Comparison of ENCODE assay signal across 25 cellular contexts in the genomic region with DNA sequence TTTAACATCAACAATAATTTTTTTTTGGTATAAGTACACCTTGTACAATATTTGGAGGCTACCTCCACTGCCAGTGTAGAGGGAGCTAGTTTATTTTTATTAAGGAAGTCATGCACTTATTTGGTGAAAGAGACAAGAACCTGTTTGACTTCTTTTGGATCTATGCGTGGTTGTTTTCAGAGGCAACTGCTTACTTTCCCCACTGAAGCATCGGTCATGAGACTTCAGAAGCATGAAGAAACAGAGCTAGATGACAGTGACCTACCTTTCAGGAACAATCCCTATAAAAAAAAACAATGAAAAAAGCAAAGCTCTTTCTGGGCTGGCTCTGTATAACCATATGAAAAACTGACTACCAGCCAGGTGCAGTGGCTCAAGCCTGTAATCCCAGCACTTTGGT.
"Had no signal": no experiment of that assay in that cellular context is flagged by ENCODE, and none has a peak within 500 bp of the region (broad histone marks: within the 10 kb centered on the region; RNA-seq: fewer than 3 reads in every experiment).

No MANE protein-coding gene starts in this region.

- H3K27ac ChIP-seq: cardiac muscle cell, gastrocnemius medialis, left lung, neural progenitor cell, ovary, transverse colon had no signal

- H3K27me3 ChIP-seq: cardiac muscle cell, esophagus muscularis mucosa, gastrocnemius medialis, left lung, neural progenitor cell, ovary, transverse colon had no signal

- H3K9me3 ChIP-seq: esophagus muscularis mucosa, gastrocnemius medialis, left lung, ovary, transverse colon had no signal

- H3K4me3 Mint-ChIP-seq: activated CD4-positive, alpha-beta memory T cell treated with anti-CD3 and anti-CD28 coated beads, Interleukin-2, amount 10 ng/mL, durations not matched to agents 7 days and 5 days; activated CD4-positive, alpha-beta T cell treated with anti-CD3 and anti-CD28 coated beads, Interleukin-2, amount 10 ng/mL, durations not matched to agents 24 days and 14 days; activated naive CD4-positive, alpha-beta T cell treated with anti-CD3 and anti-CD28 coated beads, Interleukin-2, amount 10 ng/mL, durations not matched to agents 7 days and 5 days; dendritic cell treated with granulocyte-macrophage colony-stimulating factor and Interleukin-4, amounts not matched to agents 40 ng/mL and 50 ng/mL, for 4 days; naive thymus-derived CD4-positive, alpha-beta T cell; neural progenitor cell; stimulated activated effector memory CD8-positive, alpha-beta T cell treated with anti-CD3 and anti-CD28 coated beads, Interleukin-12 subunit alpha, Interleukin-12 subunit beta, amount 100 ng/mL, for 72 hours; stimulated activated naive CD8-positive, alpha-beta T cell treated with anti-CD3 and anti-CD28 coated beads, Interleukin-15, amount 100 ng/mL, for 72 hours had no signal

- ATAC-seq: activated CD4-positive, CD25-positive, alpha-beta regulatory T cell treated with anti-CD3 and anti-CD28 coated beads, Interleukin-2, amount 50 U/mL, for 24 hours; gastrocnemius medialis; left lung; naive thymus-derived CD4-positive, alpha-beta T cell; right cardiac atrium; stimulated activated effector memory CD8-positive, alpha-beta T cell treated with anti-CD3 and anti-CD28 coated beads, Interleukin-12 subunit alpha, Interleukin-12 subunit beta, amount 100 ng/mL, for 72 hours; stimulated activated naive CD8-positive, alpha-beta T cell treated with anti-CD3 and anti-CD28 coated beads, Interleukin-15, amount 100 ng/mL, for 72 hours had no signal

- H3K9me3 Mint-ChIP-seq: activated CD4-positive, alpha-beta memory T cell treated with anti-CD3 and anti-CD28 coated beads, Interleukin-2, amount 10 ng/mL, durations not matched to agents 7 days and 5 days; activated CD4-positive, alpha-beta T cell treated with anti-CD3 and anti-CD28 coated beads, Interleukin-2, amount 10 ng/mL, durations not matched to agents 24 days and 14 days; activated naive CD4-positive, alpha-beta T cell treated with anti-CD3 and anti-CD28 coated beads, Interleukin-2, amount 10 ng/mL, durations not matched to agents 7 days and 5 days; dendritic cell treated with granulocyte-macrophage colony-stimulating factor and Interleukin-4, amounts not matched to agents 40 ng/mL and 50 ng/mL, for 4 days; neural progenitor cell; stimulated activated effector memory CD8-positive, alpha-beta T cell treated with anti-CD3 and anti-CD28 coated beads, Interleukin-12 subunit alpha, Interleukin-12 subunit beta, amount 100 ng/mL, for 72 hours; stimulated activated naive CD8-positive, alpha-beta T cell treated with anti-CD3 and anti-CD28 coated beads, Interleukin-15, amount 100 ng/mL, for 72 hours had no signal

- H3K27ac Mint-ChIP-seq: activated CD4-positive, alpha-beta memory T cell treated with anti-CD3 and anti-CD28 coated beads, Interleukin-2, amount 10 ng/mL, durations not matched to agents 7 days and 5 days; activated CD4-positive, alpha-beta T cell treated with anti-CD3 and anti-CD28 coated beads, Interleukin-2, amount 10 ng/mL, durations not matched to agents 24 days and 14 days; activated naive CD4-positive, alpha-beta T cell treated with anti-CD3 and anti-CD28 coated beads, Interleukin-2, amount 10 ng/mL, durations not matched to agents 7 days and 5 days; dendritic cell treated with granulocyte-macrophage colony-stimulating factor and Interleukin-4, amounts not matched to agents 40 ng/mL and 50 ng/mL, for 4 days; naive thymus-derived CD4-positive, alpha-beta T cell; neural progenitor cell; stimulated activated effector memory CD8-positive, alpha-beta T cell treated with anti-CD3 and anti-CD28 coated beads, Interleukin-12 subunit alpha, Interleukin-12 subunit beta, amount 100 ng/mL, for 72 hours; stimulated activated naive CD8-positive, alpha-beta T cell treated with anti-CD3 and anti-CD28 coated beads, Interleukin-15, amount 100 ng/mL, for 72 hours had no signal

- H3K4me1 ChIP-seq: esophagus muscularis mucosa, gastrocnemius medialis, left lung, neural progenitor cell, transverse colon had no signal

- H3K36me3 Mint-ChIP-seq: activated naive CD4-positive, alpha-beta T cell treated with anti-CD3 and anti-CD28 coated beads, Interleukin-2, amount 10 ng/mL, durations not matched to agents 7 days and 5 days; naive thymus-derived CD4-positive, alpha-beta T cell; stimulated activated effector memory CD8-positive, alpha-beta T cell treated with anti-CD3 and anti-CD28 coated beads, Interleukin-12 subunit alpha, Interleukin-12 subunit beta, amount 100 ng/mL, for 72 hours had no signal

- DNase-seq: activated CD4-positive, alpha-beta memory T cell treated with anti-CD3 and anti-CD28 coated beads, Interleukin-2, amount 10 ng/mL, durations not matched to agents 7 days and 5 days; activated CD4-positive, alpha-beta T cell treated with anti-CD3 and anti-CD28 coated beads, Interleukin-2, amount 10 ng/mL, durations not matched to agents 24 days and 14 days; activated effector memory CD4-positive, alpha-beta T cell treated with anti-CD3 and anti-CD28 coated beads, Interleukin-2, amount 50 U/mL, for 16 hours; activated naive CD4-positive, alpha-beta T cell treated with anti-CD3 and anti-CD28 coated beads, Interleukin-2, amount 10 ng/mL, durations not matched to agents 7 days and 5 days; activated T-cell treated with anti-CD3 and anti-CD28 coated beads for 4 hours; amygdala; effector CD8-positive, alpha-beta T cell; gastrocnemius medialis; hippocampal formation; kidney glomerular epithelial cell; left lung; naive thymus-derived CD4-positive, alpha-beta T cell; ovary; right cardiac atrium; stimulated activated CD4-positive, alpha-beta T cell treated with anti-CD3 and anti-CD28 coated beads, Interleukin-1b, Interleukin-23, amount 100 ng/mL, for 48 hours; stimulated activated naive CD8-positive, alpha-beta T cell treated with anti-CD3 and anti-CD28 coated beads, Interleukin-15, amount 100 ng/mL, for 72 hours; T-helper 2 cell; transverse colon had no signal

- H3K4me3 ChIP-seq: cardiac muscle cell, esophagus muscularis mucosa, gastrocnemius medialis, left lung, lung, neural progenitor cell, ovary, transverse colon had no signal

- H3K4me1 Mint-ChIP-seq: stimulated activated effector memory CD8-positive, alpha-beta T cell treated with anti-CD3 and anti-CD28 coated beads, Interleukin-12 subunit alpha, Interleukin-12 subunit beta, amount 100 ng/mL, for 72 hours had no signal

- H3K36me3 ChIP-seq: cardiac muscle cell, esophagus muscularis mucosa, gastrocnemius medialis, left lung, neural progenitor cell, ovary, transverse colon had no signal
